In the genomic region with DNA sequence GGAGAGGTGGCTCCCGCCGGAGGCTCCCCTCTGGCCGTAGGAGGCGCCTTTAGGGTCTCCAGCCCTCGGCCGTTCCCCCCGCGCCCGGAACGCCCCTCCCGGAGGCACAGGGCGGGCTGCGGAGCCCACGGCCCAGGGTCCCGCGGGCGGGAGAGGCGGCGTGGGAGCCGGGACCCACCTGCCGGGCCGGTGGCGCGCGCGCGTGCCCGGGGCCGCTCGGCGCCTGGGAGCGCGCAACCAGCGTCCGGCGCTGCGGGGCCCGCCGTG, we compare ENCODE assay signal across 8 cellular contexts.
DNase-seq lines count a peak whose midpoint lies in the region; ATAC-seq, FAIRE-seq and TF ChIP-seq lines count a peak whose summit lies in the region.

TSS of gene MIF4GD (minus strand) at position 266 of the 267 bp plus-strand sequence. CDS start 1,036 bp downstream, outside the sequence.

- H3K4me1 ChIP-seq in OCI-LY3 (ENCODE audit: low read length) (peaks cover 25% of the 10 kb centered on the region), endocrine pancreas (ENCODE audit: control insufficient read depth, insufficient read depth, low read length) (no peaks in the 10 kb centered on the region), muscle layer of duodenum (ENCODE audit: control insufficient read depth in 1 of 2, insufficient read depth in 2 of 2, low read length in 2 of 2) (peaks cover 4 to 29% of the 10 kb centered on the region in 2 donors)

- H3K79me2 ChIP-seq in OCI-LY3 (ENCODE audit: low read length): peaks cover 21% of the 10 kb centered on the region

- no peak for DNase-seq in kidney tubule cell (ENCODE audit: low spot score)
- DNase-seq in activated gamma-delta T cell (lab: John Stamatoyannopoulos, UW): no peak
- DNase-seq in GM19239 (ENCODE audit: insufficient read length, low spot score): no peak

- peak within 1 kb of the TSS; percentile 81 for H3K9ac ChIP-seq in OCI-LY3 (ENCODE audit: low read length)
- peak within 1 kb of the TSS; percentile 87 for H3K9ac ChIP-seq in endocrine pancreas (ENCODE audit: control insufficient read depth, insufficient read depth, low read length)

- H2AFZ ChIP-seq in OCI-LY3 (ENCODE audit: low read depth, low read length): peak within 1 kb of the TSS; percentile 35; the same call in 1 of the 2 replicates

- H3K36me3 ChIP-seq in OCI-LY3 (replicated peaks; ENCODE audit: low read depth, low read length) (peaks cover 39% of the 10 kb centered on the region), endocrine pancreas (ENCODE audit: control insufficient read depth, insufficient read depth, low read length) (no peaks in the 10 kb centered on the region), muscle layer of duodenum (ENCODE audit: control insufficient read depth in 1 of 2, insufficient read depth in 2 of 2, low read length in 2 of 2) (peaks cover 7 to 10% of the 10 kb centered on the region in 2 donors)

- H3K4me3 ChIP-seq in OCI-LY3 (ENCODE audit: low read length): peak within 1 kb of the TSS; percentile 86
- H3K4me3 ChIP-seq in endocrine pancreas (ENCODE audit: control insufficient read depth, insufficient read depth, low read length): no peak within 1 kb of the TSS
- H3K4me3 ChIP-seq in muscle layer of duodenum (ENCODE audit: low read depth in 1 of 2, low read length in 2 of 2): peak within 1 kb of the TSS; percentile 71 to 82

- TF ChIP-seq POLR2A in GM19099 (IDR thresholded peaks at IDR 0.05; ENCODE audit: extremely low read depth, insufficient read length, low read depth): peak; percentile 74

- no peaks in the 10 kb centered on the region for H3K9me3 ChIP-seq in OCI-LY3 (ENCODE audit: insufficient read depth, low read length)
- H3K9me3 ChIP-seq in endocrine pancreas (ENCODE audit: control insufficient read depth, low read length): no peaks in the 10 kb centered on the region
- H3K9me3 ChIP-seq in muscle layer of duodenum (ENCODE audit: control insufficient read depth in 1 of 2, low read length in 2 of 2): no peaks in the 10 kb centered on the region

- peak within 1 kb of the TSS; percentile 96 for H3K4me2 ChIP-seq in OCI-LY3 (ENCODE audit: low read length)

- TF ChIP-seq CTCF in OCI-LY3 (IDR thresholded peaks at IDR 0.05; ENCODE audit: low read depth, low read length): no peak

- no peak for FAIRE-seq in GM19239 (lab: Jason Lieb, UNC)

- ATAC-seq in GM18868 (IDR thresholded peaks at IDR 0.05; ENCODE audit: unreplicated experiment): no peak

- no peaks in the 10 kb centered on the region for H4K20me1 ChIP-seq in OCI-LY3 (ENCODE audit: insufficient read depth, low read length)

- H3K27ac ChIP-seq in OCI-LY3 (ENCODE audit: low read length) (peak within 1 kb of the TSS; percentile 66), muscle layer of duodenum (ENCODE audit: low read length) (peak within 1 kb of the TSS; percentile 54)

- H3K27me3 ChIP-seq in OCI-LY3 (ENCODE audit: low read depth, low read length) (no peaks in the 10 kb centered on the region), endocrine pancreas (ENCODE audit: control insufficient read depth, insufficient read depth, low read length) (no peaks in the 10 kb centered on the region), muscle layer of duodenum (ENCODE audit: low read depth, low read length) (no peaks in the 10 kb centered on the region)
